ENCODE assay signal across 1 cellular context in genomic region chr7:127534636-127535035, GRCh38.
TF ChIP-seq lines count a peak whose summit lies in the region.

No MANE protein-coding gene starts in this region.

TF ChIP-seq in SK-N-SH treated with all-trans-retinoic acid at 6 μM for 48 hours, 23 proteins besides CTCF, POLR2A, EP300 and RAD21 (continued from another document):
- TF ChIP-seq, protein P1, sequence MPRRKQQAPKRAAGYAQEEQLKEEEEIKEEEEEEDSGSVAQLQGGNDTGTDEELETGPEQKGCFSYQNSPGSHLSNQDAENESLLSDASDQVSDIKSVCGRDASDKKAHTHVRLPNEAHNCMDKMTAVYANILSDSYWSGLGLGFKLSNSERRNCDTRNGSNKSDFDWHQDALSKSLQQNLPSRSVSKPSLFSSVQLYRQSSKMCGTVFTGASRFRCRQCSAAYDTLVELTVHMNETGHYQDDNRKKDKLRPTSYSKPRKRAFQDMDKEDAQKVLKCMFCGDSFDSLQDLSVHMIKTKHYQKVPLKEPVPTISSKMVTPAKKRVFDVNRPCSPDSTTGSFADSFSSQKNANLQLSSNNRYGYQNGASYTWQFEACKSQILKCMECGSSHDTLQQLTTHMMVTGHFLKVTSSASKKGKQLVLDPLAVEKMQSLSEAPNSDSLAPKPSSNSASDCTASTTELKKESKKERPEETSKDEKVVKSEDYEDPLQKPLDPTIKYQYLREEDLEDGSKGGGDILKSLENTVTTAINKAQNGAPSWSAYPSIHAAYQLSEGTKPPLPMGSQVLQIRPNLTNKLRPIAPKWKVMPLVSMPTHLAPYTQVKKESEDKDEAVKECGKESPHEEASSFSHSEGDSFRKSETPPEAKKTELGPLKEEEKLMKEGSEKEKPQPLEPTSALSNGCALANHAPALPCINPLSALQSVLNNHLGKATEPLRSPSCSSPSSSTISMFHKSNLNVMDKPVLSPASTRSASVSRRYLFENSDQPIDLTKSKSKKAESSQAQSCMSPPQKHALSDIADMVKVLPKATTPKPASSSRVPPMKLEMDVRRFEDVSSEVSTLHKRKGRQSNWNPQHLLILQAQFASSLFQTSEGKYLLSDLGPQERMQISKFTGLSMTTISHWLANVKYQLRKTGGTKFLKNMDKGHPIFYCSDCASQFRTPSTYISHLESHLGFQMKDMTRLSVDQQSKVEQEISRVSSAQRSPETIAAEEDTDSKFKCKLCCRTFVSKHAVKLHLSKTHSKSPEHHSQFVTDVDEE (CRISPR knock-in tag; IDR thresholded peaks at IDR 0.05), result no peak
- no peak for TF ChIP-seq CREB5 (CRISPR knock-in tag; IDR thresholded peaks at IDR 0.05; ENCODE audit: low read depth)
- no peak for TF ChIP-seq SNAI2 (CRISPR knock-in tag; IDR thresholded peaks at IDR 0.05)
- TF ChIP-seq, protein P2, sequence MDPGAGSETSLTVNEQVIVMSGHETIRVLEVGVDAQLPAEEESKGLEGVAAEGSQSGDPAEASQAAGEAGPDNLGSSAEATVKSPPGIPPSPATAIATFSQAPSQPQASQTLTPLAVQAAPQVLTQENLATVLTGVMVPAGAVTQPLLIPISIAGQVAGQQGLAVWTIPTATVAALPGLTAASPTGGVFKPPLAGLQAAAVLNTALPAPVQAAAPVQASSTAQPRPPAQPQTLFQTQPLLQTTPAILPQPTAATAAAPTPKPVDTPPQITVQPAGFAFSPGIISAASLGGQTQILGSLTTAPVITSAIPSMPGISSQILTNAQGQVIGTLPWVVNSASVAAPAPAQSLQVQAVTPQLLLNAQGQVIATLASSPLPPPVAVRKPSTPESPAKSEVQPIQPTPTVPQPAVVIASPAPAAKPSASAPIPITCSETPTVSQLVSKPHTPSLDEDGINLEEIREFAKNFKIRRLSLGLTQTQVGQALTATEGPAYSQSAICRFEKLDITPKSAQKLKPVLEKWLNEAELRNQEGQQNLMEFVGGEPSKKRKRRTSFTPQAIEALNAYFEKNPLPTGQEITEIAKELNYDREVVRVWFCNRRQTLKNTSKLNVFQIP (CRISPR knock-in tag; IDR thresholded peaks at IDR 0.05; ENCODE audit: borderline replicate concordance, low read depth), result no peak
- no peak for TF ChIP-seq PPARA (CRISPR knock-in tag; IDR thresholded peaks at IDR 0.05; ENCODE audit: borderline replicate concordance)
- TF ChIP-seq ISL1 (CRISPR knock-in tag; IDR thresholded peaks at IDR 0.05), result no peak
- TF ChIP-seq ARNTL (CRISPR knock-in tag; IDR thresholded peaks at IDR 0.05; ENCODE audit: borderline replicate concordance, low read depth), result no peak
- no peak for TF ChIP-seq RARB (CRISPR knock-in tag; IDR thresholded peaks at IDR 0.05)
- TF ChIP-seq, protein P3, sequence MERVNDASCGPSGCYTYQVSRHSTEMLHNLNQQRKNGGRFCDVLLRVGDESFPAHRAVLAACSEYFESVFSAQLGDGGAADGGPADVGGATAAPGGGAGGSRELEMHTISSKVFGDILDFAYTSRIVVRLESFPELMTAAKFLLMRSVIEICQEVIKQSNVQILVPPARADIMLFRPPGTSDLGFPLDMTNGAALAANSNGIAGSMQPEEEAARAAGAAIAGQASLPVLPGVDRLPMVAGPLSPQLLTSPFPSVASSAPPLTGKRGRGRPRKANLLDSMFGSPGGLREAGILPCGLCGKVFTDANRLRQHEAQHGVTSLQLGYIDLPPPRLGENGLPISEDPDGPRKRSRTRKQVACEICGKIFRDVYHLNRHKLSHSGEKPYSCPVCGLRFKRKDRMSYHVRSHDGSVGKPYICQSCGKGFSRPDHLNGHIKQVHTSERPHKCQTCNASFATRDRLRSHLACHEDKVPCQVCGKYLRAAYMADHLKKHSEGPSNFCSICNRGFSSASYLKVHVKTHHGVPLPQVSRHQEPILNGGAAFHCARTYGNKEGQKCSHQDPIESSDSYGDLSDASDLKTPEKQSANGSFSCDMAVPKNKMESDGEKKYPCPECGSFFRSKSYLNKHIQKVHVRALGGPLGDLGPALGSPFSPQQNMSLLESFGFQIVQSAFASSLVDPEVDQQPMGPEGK (CRISPR knock-in tag; IDR thresholded peaks at IDR 0.05; ENCODE audit: borderline replicate concordance), result no peak
